Comparison of ENCODE assay signal across 21 cellular contexts in genomic region chr10:82660983-82661382, GRCh38.
DNase-seq lines count a peak whose midpoint lies in the region; ATAC-seq and TF ChIP-seq lines count a peak whose summit lies in the region.
"Had no signal": no experiment of that assay in that cellular context is flagged by ENCODE, and none has a peak within 500 bp of the region (broad histone marks: within the 10 kb centered on the region; RNA-seq: fewer than 3 reads in every experiment).

No MANE protein-coding gene starts in this region.

- no peaks in the 10 kb centered on the region for H3K27me3 Mint-ChIP-seq in central memory CD8-positive, alpha-beta T cell
- H3K27me3 Mint-ChIP-seq: CD4-positive, CD25-positive, alpha-beta regulatory T cell had no signal

- H3K9me3 Mint-ChIP-seq in central memory CD8-positive, alpha-beta T cell: peaks cover 6% of the 10 kb centered on the region

- no peaks in the 10 kb centered on the region for H3K9me3 ChIP-seq in mesodermal cell (ENCODE audit: control insufficient read depth, low read length)
- H3K9me3 ChIP-seq: MG63 had no signal

- H3K4me1 ChIP-seq in mesodermal cell (ENCODE audit: control insufficient read depth, insufficient read depth, low read length, poor library complexity, severe bottlenecking): peaks cover 4% of the 10 kb centered on the region

- no peak for ATAC-seq in central memory CD8-positive, alpha-beta T cell (replicated peaks; ENCODE audit: extremely low read depth, poor library complexity, severe bottlenecking)
- ATAC-seq: HCT116 had no signal

- no peak for TF ChIP-seq CTCF in GM10266 (IDR thresholded peaks at IDR 0.05; ENCODE audit: control insufficient read depth, insufficient read depth, low read depth, missing control alignments)

- H3K36me3 ChIP-seq in mesodermal cell (ENCODE audit: control insufficient read depth, insufficient read depth, low read length): no peaks in the 10 kb centered on the region
- H3K36me3 ChIP-seq: MG63 had no signal

- WGBS in mesodermal cell (ENCODE audit: insufficient coverage in 2 of 2), 2 experiments: 50 to 60% methylated on average over 1 of the region's 1 CpG

- peak overlapping the region; percentile 41 for H3K27ac Mint-ChIP-seq in central memory CD8-positive, alpha-beta T cell (ENCODE audit: low read depth)
- H3K27ac Mint-ChIP-seq: CD4-positive, CD25-positive, alpha-beta regulatory T cell had no signal

- H3K4me3 ChIP-seq in mesodermal cell (ENCODE audit: extremely low read depth, insufficient read depth, low read length, poor library complexity, severe bottlenecking): no peak overlapping the region
- H3K4me3 ChIP-seq: MG63, PC-9 had no signal

- H3K27ac ChIP-seq in mesodermal cell (ENCODE audit: low read depth, low read length, severe bottlenecking): peak overlapping the region; percentile 63
- H3K27ac ChIP-seq: PC-9 had no signal

- no peak overlapping the region for H3K4me3 Mint-ChIP-seq in central memory CD8-positive, alpha-beta T cell
- H3K4me3 Mint-ChIP-seq: CD4-positive, CD25-positive, alpha-beta regulatory T cell had no signal

- H3K36me3 Mint-ChIP-seq in central memory CD8-positive, alpha-beta T cell (ENCODE audit: insufficient read depth): no peaks in the 10 kb centered on the region
- H3K36me3 Mint-ChIP-seq: CD4-positive, CD25-positive, alpha-beta regulatory T cell had no signal

- DNase-seq in NCI-H1105 treated with DMSO at 0.1 percent for 48 hours (lab: John Stamatoyannopoulos, UW) (peak; percentile 2), NCI-H1105 (lab: John Stamatoyannopoulos, UW) (no peak), NCI-H69 (lab: John Stamatoyannopoulos, UW) (peak; percentile 83), C1 segment of cervical spinal cord (lab: John Stamatoyannopoulos, UW) (no peak), GM10266 (ENCODE audit: extremely low spot score) (no peak), NCI-H1436 treated with DMSO at 0.1 percent for 48 hours (lab: John Stamatoyannopoulos, UW) (no peak)
- no peak for DNase-seq in central memory CD8-positive, alpha-beta T cell (ENCODE audit: low spot score in 2 of 2)
- DNase-seq: AML-193; CD4-positive, CD25-positive, alpha-beta regulatory T cell; DMS79 treated with DMSO at 0.1 percent for 48 hours; Kasumi-1; MG63; NCI-H1436; NCI-H1930; NCI-H2227 treated with DMSO at 0.1 percent for 48 hours; NCI-H526; PC-9; RPMI8226; SHP77 had no signal

- H3K4me1 Mint-ChIP-seq in central memory CD8-positive, alpha-beta T cell: no peaks in the 10 kb centered on the region
- H3K4me1 Mint-ChIP-seq: CD4-positive, CD25-positive, alpha-beta regulatory T cell had no signal

Comparison
In these comparisons a context has a peak if more than half of its experiments do, and no peak if none do; other contexts are left out.
1. DNase-seq: peak in NCI-H1105 treated with DMSO at 0.1 percent for 48 hours (single experiment) and NCI-H69 (single experiment); none in NCI-H1105 (single experiment), central memory CD8-positive, alpha-beta T cell (0 of 2), C1 segment of cervical spinal cord (0 of 14), GM10266 (single experiment) and NCI-H1436 treated with DMSO at 0.1 percent for 48 hours (single experiment).